In genomic region chr4:12880844-12881243, GRCh38 we compare ENCODE assay signal across 7 cellular contexts.
"Had no signal": no experiment of that assay in that cellular context is flagged by ENCODE, and none has a peak within 500 bp of the region (broad histone marks: within the 10 kb centered on the region; RNA-seq: fewer than 3 reads in every experiment).

No MANE protein-coding gene starts in this region.

- H3K27me3 Mint-ChIP-seq: IgD-negative memory B cell had no signal

- H3K27ac Mint-ChIP-seq: IgD-negative memory B cell had no signal

- DNase-seq: IMR-90, KBM-7 had no signal

- H3K27ac ChIP-seq: HL-60, KMS-11 had no signal

- H3K4me3 Mint-ChIP-seq: IgD-negative memory B cell had no signal

- H3K9ac ChIP-seq: KMS-11 had no signal

- H3K36me3 Mint-ChIP-seq: IgD-negative memory B cell had no signal

- ATAC-seq: K562 had no signal

- H3K4me3 ChIP-seq: K562 had no signal

- FAIRE-seq: HTR-8/SVneo, K562 had no signal

- H3K4me1 Mint-ChIP-seq: IgD-negative memory B cell had no signal

- H3K4me2 ChIP-seq: KMS-11 had no signal
